ENCODE assay signal across 1 cellular context in the genomic region with DNA sequence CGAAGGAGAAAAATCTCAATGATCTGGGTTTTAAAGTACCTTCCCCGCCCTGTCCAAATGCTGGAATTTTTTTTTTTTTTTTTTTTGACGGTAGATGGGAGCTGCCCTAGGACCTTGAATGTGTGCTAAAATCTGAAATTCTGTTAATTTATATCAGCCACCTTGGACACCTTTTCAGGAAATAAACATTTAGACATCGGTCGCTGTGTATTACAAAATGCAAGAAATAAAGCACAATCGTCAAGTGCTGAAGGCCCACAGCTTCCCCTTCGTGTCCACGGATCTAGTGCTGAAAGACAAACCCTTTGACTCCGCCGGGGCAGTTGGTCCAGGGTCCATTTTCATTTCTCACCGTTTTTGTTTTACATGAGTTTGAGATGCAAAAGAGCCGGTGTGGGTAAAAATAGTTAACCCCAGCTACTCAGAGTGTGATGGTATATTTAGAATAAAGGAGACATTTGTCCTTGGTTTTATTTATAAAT.
TF ChIP-seq lines count a peak whose summit lies in the region.

No MANE protein-coding gene starts in this region.

TF ChIP-seq in GM12878, 131 proteins besides CTCF, POLR2A, EP300 and RAD21 (continued from another document):
- TF ChIP-seq, protein P1, sequence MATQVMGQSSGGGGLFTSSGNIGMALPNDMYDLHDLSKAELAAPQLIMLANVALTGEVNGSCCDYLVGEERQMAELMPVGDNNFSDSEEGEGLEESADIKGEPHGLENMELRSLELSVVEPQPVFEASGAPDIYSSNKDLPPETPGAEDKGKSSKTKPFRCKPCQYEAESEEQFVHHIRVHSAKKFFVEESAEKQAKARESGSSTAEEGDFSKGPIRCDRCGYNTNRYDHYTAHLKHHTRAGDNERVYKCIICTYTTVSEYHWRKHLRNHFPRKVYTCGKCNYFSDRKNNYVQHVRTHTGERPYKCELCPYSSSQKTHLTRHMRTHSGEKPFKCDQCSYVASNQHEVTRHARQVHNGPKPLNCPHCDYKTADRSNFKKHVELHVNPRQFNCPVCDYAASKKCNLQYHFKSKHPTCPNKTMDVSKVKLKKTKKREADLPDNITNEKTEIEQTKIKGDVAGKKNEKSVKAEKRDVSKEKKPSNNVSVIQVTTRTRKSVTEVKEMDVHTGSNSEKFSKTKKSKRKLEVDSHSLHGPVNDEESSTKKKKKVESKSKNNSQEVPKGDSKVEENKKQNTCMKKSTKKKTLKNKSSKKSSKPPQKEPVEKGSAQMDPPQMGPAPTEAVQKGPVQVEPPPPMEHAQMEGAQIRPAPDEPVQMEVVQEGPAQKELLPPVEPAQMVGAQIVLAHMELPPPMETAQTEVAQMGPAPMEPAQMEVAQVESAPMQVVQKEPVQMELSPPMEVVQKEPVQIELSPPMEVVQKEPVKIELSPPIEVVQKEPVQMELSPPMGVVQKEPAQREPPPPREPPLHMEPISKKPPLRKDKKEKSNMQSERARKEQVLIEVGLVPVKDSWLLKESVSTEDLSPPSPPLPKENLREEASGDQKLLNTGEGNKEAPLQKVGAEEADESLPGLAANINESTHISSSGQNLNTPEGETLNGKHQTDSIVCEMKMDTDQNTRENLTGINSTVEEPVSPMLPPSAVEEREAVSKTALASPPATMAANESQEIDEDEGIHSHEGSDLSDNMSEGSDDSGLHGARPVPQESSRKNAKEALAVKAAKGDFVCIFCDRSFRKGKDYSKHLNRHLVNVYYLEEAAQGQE (IDR thresholded peaks at IDR 0.05; ENCODE audit: low read depth, low read length) = peak; percentile 71; the same call in 1 of the 2 replicates
- TF ChIP-seq POLR2AphosphoS5 (IDR thresholded peaks at IDR 0.05; ENCODE audit: low read length) = peak; percentile 2; the same call in 1 of the 2 replicates
- TF ChIP-seq KDM1A (IDR thresholded peaks at IDR 0.05; ENCODE audit: borderline replicate concordance) = no peak
- TF ChIP-seq MTA3 (IDR thresholded peaks at IDR 0.05; ENCODE audit: borderline replicate concordance, low read length) = peak; percentile 58; the same call in 1 of the 2 replicates
- TF ChIP-seq, protein P2, sequence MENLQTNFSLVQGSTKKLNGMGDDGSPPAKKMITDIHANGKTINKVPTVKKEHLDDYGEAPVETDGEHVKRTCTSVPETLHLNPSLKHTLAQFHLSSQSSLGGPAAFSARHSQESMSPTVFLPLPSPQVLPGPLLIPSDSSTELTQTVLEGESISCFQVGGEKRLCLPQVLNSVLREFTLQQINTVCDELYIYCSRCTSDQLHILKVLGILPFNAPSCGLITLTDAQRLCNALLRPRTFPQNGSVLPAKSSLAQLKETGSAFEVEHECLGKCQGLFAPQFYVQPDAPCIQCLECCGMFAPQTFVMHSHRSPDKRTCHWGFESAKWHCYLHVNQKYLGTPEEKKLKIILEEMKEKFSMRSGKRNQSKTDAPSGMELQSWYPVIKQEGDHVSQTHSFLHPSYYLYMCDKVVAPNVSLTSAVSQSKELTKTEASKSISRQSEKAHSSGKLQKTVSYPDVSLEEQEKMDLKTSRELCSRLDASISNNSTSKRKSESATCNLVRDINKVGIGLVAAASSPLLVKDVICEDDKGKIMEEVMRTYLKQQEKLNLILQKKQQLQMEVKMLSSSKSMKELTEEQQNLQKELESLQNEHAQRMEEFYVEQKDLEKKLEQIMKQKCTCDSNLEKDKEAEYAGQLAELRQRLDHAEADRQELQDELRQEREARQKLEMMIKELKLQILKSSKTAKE (IDR thresholded peaks at IDR 0.05; ENCODE audit: low read depth, poor library complexity, severe bottlenecking) = peak; percentile 9
- TF ChIP-seq MLLT1 (IDR thresholded peaks at IDR 0.05) = peak; percentile 61; the same call in 1 of the 2 replicates
- no peak for TF ChIP-seq SUZ12 (IDR thresholded peaks at IDR 0.05; ENCODE audit: unreplicated experiment)
- peak; percentile 71; the same call in 1 of the 2 replicates for TF ChIP-seq MXI1 (IDR thresholded peaks at IDR 0.05; ENCODE audit: low read depth, low read length)
